ENCODE assay signal across 20 cellular contexts in the genomic region with DNA sequence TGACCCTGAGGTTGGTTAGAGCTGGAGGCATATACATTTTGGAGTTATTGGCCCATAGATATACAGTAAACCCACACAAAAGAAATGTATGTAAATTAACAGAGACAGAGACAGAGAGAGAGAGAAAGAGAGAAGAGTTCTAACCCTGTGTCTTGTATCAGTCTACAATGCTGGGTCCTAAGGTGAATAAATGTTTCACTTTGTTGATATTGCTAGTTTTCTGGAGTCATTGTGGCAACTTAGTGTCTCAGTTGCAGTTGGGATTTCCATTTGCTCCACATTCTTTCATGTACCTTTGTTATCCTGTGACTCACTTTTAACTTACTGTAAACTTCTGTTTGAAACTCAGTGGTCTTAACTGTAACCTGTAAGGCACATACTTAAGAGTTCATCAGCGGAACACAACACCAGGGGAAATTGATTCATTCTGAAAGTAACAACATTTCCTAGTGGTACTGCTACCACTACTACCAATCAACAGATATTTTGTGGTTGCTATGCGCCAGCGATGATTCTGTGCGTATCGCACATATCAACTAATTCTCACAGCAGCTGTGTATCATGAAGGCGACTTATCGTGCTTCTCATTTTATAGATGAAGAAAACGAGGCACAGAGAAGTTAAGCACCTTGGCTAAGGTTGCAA. TPM values are rescaled to one million over a fixed set of nuclear protein-coding genes. Genes with fewer than 3 reads are reported as not detected.
DNase-seq lines count a peak whose midpoint lies in the region; ATAC-seq and TF ChIP-seq lines count a peak whose summit lies in the region.
"Had no signal": no experiment of that assay in that cellular context is flagged by ENCODE, and none has a peak within 500 bp of the region (broad histone marks: within the 10 kb centered on the region; RNA-seq: fewer than 3 reads in every experiment).

No MANE protein-coding gene starts in this region.

- no peaks in the 10 kb centered on the region for H3K79me1 ChIP-seq in H9 (ENCODE audit: insufficient read depth, low read depth, low read length, poor library complexity, severe bottlenecking)

- H3K9me3 Mint-ChIP-seq in activated naive CD4-positive, alpha-beta T cell treated with anti-CD3 and anti-CD28 coated beads, Interleukin-2, amount 10 ng/mL, durations not matched to agents 7 days and 5 days, result no peaks in the 10 kb centered on the region
- peaks cover 33 to 42% of the 10 kb centered on the region in 2 experiments for H3K9me3 Mint-ChIP-seq in H9
- H3K9me3 Mint-ChIP-seq: CD4-positive, alpha-beta T cell had no signal

- no peak overlapping the region for H2AK5ac ChIP-seq in H9 (ENCODE audit: insufficient read length, low read length)

- no peak overlapping the region for H2BK15ac ChIP-seq in H9 (ENCODE audit: low read depth, low read length)

- no peak overlapping the region for H2BK5ac ChIP-seq in H9 (ENCODE audit: insufficient read length, low read length)

- H4K20me1 ChIP-seq in OCI-LY3 (ENCODE audit: insufficient read depth, low read length) (no peaks in the 10 kb centered on the region), H9 (ENCODE audit: control insufficient read depth, insufficient read depth, insufficient read length) (no peaks in the 10 kb centered on the region)

- H3K27me3 ChIP-seq in OCI-LY3 (ENCODE audit: low read depth, low read length) (no peaks in the 10 kb centered on the region), H9 (ENCODE audit: insufficient read depth, low read length) (no peaks in the 10 kb centered on the region)
- H3K27me3 ChIP-seq: colonic mucosa, tibial artery had no signal

- H3K9me3 ChIP-seq in OCI-LY3 (ENCODE audit: insufficient read depth, low read length) (no peaks in the 10 kb centered on the region), H9 (ENCODE audit: control insufficient read depth, low read depth, low read length) (peaks cover 23% of the 10 kb centered on the region)
- H3K9me3 ChIP-seq: colonic mucosa, heart left ventricle, tibial artery had no signal

- no peak for ATAC-seq in GM21381 (IDR thresholded peaks at IDR 0.05; ENCODE audit: unreplicated experiment)
- ATAC-seq: heart left ventricle had no signal

- no peaks in the 10 kb centered on the region for H3K23me2 ChIP-seq in H9 (ENCODE audit: insufficient read length, low read depth, low read length, poor library complexity, severe bottlenecking)

- H3K4me3 Mint-ChIP-seq in activated naive CD4-positive, alpha-beta T cell treated with anti-CD3 and anti-CD28 coated beads, Interleukin-2, amount 10 ng/mL, durations not matched to agents 7 days and 5 days, result no peak overlapping the region
- no peak overlapping the region for H3K4me3 Mint-ChIP-seq in H9
- H3K4me3 Mint-ChIP-seq: CD4-positive, alpha-beta T cell; mesothelial cell of epicardium had no signal

- peak overlapping the region; percentile 64 for H3K27ac Mint-ChIP-seq in activated naive CD4-positive, alpha-beta T cell treated with anti-CD3 and anti-CD28 coated beads, Interleukin-2, amount 10 ng/mL, durations not matched to agents 7 days and 5 days
- no peak overlapping the region for H3K27ac Mint-ChIP-seq in H9
- H3K27ac Mint-ChIP-seq: CD4-positive, alpha-beta T cell; mesothelial cell of epicardium had no signal

- no peak overlapping the region for H2BK20ac ChIP-seq in H9 (ENCODE audit: low read depth, low read length, poor library complexity, severe bottlenecking)

- no peak overlapping the region for H4K8ac ChIP-seq in H9 (replicated peaks; ENCODE audit: insufficient read length, low read depth, low read length)

- no peak overlapping the region for H3K4ac ChIP-seq in H9 (ENCODE audit: low read depth, low read length)

- H2BK12ac ChIP-seq in H9 (ENCODE audit: insufficient read length, low read depth, low read length), result no peak overlapping the region

- no peak overlapping the region for H3K18ac ChIP-seq in H9 (ENCODE audit: insufficient read length, low read depth, low read length)

- DNase-seq in activated CD4-positive, CD25-positive, alpha-beta regulatory T cell treated with anti-CD3 and anti-CD28 coated beads, Interleukin-2, amount 50 U/mL, for 16 hours (ENCODE audit: low read depth, low spot score), result peak; percentile 10
- DNase-seq in activated CD4-positive, CD25-positive, alpha-beta regulatory T cell treated with anti-CD3 and anti-CD28 coated beads, Interleukin-2, amount 50 U/mL, for 72 hours, result no peak
- peak; percentile 49 for DNase-seq in activated naive CD4-positive, alpha-beta T cell treated with anti-CD3 and anti-CD28 coated beads, Interleukin-2, amount 10 ng/mL, durations not matched to agents 7 days and 5 days
- peak; percentile 16 to 20 for DNase-seq in stimulated activated CD8-positive, alpha-beta memory T cell treated with anti-CD3 and anti-CD28 coated beads, Interleukin-15, amount 100 ng/mL, for 48 hours (ENCODE audit: low read depth in 2 of 2)
- DNase-seq in H9 (no peak), cerebellar cortex (ENCODE audit: low spot score) (no peak)
- DNase-seq: anterior cingulate cortex; CD4-positive, alpha-beta T cell; colonic mucosa; DND-41; heart left ventricle; NCI-H1092; NCI-H2171 treated with DMSO at 0.1 percent for 48 hours; Right ventricle myocardium superior; tibial artery had no signal

- peaks cover 16% of the 10 kb centered on the region for H3K4me1 Mint-ChIP-seq in activated naive CD4-positive, alpha-beta T cell treated with anti-CD3 and anti-CD28 coated beads, Interleukin-2, amount 10 ng/mL, durations not matched to agents 7 days and 5 days
- no peaks in the 10 kb centered on the region for H3K4me1 Mint-ChIP-seq in H9
- H3K4me1 Mint-ChIP-seq: mesothelial cell of epicardium had no signal

- peak overlapping the region; percentile 61 for H3K4me3 ChIP-seq in OCI-LY3 (ENCODE audit: low read length)
- H3K4me3 ChIP-seq: colonic mucosa, heart left ventricle, tibial artery had no signal

- H3K9ac ChIP-seq in OCI-LY3 (ENCODE audit: low read length) (no peak overlapping the region), H9 (ENCODE audit: extremely low read depth, insufficient read length, low read length) (no peak overlapping the region)

- TF ChIP-seq CTCF in OCI-LY3 (IDR thresholded peaks at IDR 0.05; ENCODE audit: low read depth, low read length) (no peak), H9 (conservative IDR thresholded peaks at IDR 0.05) (no peak)

- no peak overlapping the region for H4K91ac ChIP-seq in H9 (ENCODE audit: insufficient read length, low read depth, low read length)

- H2BK120ac ChIP-seq in H9 (ENCODE audit: low read depth, low read length, poor library complexity, severe bottlenecking), result no peak overlapping the region

- H3T11ph ChIP-seq in H9 (ENCODE audit: low read length), result no peak overlapping the region

- H3K27ac ChIP-seq in OCI-LY3 (ENCODE audit: low read length), result no peak overlapping the region
- H3K27ac ChIP-seq in H9 (ENCODE audit: insufficient read length, low read depth, low read length), result no peak overlapping the region
- H3K27ac ChIP-seq: 22Rv1, colonic mucosa, heart left ventricle, tibial artery had no signal

- CTCF ChIA-PET in activated naive CD4-positive, alpha-beta T cell treated with anti-CD3 and anti-CD28 coated beads, Interleukin-2, amount 10 ng/mL, durations not matched to agents 7 days and 5 days (lab: Charles Lee), result no interaction called here

- H3K56ac ChIP-seq in H9 (ENCODE audit: insufficient read length, low read depth, low read length), result no peak overlapping the region

- H2AFZ ChIP-seq in OCI-LY3 (ENCODE audit: low read depth, low read length), result peak overlapping the region; percentile 25; the same call in 1 of the 2 replicates
- no peak overlapping the region for H2AFZ ChIP-seq in H9 (ENCODE audit: low read length)

- H3K36me3 ChIP-seq in OCI-LY3 (replicated peaks; ENCODE audit: low read depth, low read length), result no peaks in the 10 kb centered on the region
- H3K36me3 ChIP-seq: colonic mucosa, heart left ventricle, tibial artery had no signal

- peaks cover 12% of the 10 kb centered on the region for H3K4me1 ChIP-seq in OCI-LY3 (ENCODE audit: low read length)
- H3K4me1 ChIP-seq in H9 (ENCODE audit: insufficient read depth, low read length), result no peaks in the 10 kb centered on the region
- H3K4me1 ChIP-seq: colonic mucosa, heart left ventricle, tibial artery had no signal

- no peak overlapping the region for H3K23ac ChIP-seq in H9 (ENCODE audit: insufficient read length, low read depth, low read length)

- no peaks in the 10 kb centered on the region for H3K36me3 Mint-ChIP-seq in activated naive CD4-positive, alpha-beta T cell treated with anti-CD3 and anti-CD28 coated beads, Interleukin-2, amount 10 ng/mL, durations not matched to agents 7 days and 5 days
- H3K36me3 Mint-ChIP-seq in H9 (ENCODE audit: insufficient read depth in 1 of 3, low read depth in 3 of 3), result no peaks in the 10 kb centered on the region; a peak in 1 of 7 replicates
- H3K36me3 Mint-ChIP-seq: mesothelial cell of epicardium had no signal

- no peaks in the 10 kb centered on the region for H3K79me2 ChIP-seq in OCI-LY3 (ENCODE audit: low read length)
- no peaks in the 10 kb centered on the region for H3K79me2 ChIP-seq in H9 (ENCODE audit: insufficient read depth, low read length)

- H4K5ac ChIP-seq in H9 (ENCODE audit: insufficient read length, low read depth, low read length), result no peak overlapping the region

- WGBS in H9 (ENCODE audit: extremely low coverage, insufficient read length, low lambda C conversion rate), result no CpG with 5 or more reads among the region's 8 CpGs

- H3K4me2 ChIP-seq in OCI-LY3 (ENCODE audit: low read length) (peak overlapping the region; percentile 67), H9 (ENCODE audit: insufficient read depth, insufficient read length, low read length) (no peak overlapping the region)

- no peaks in the 10 kb centered on the region for H3K27me3 Mint-ChIP-seq in activated naive CD4-positive, alpha-beta T cell treated with anti-CD3 and anti-CD28 coated beads, Interleukin-2, amount 10 ng/mL, durations not matched to agents 7 days and 5 days
- peaks cover 1% of the 10 kb centered on the region; the same call in 1 of the 2 replicates for H3K27me3 Mint-ChIP-seq in H9 (ENCODE audit: low read depth)
- H3K27me3 Mint-ChIP-seq: CD4-positive, alpha-beta T cell had no signal

- H3K14ac ChIP-seq in H9 (ENCODE audit: insufficient read depth, low read length), result no peak overlapping the region

RNA-seq across cellular contexts. Expression of a gene that starts 38.5 kb away (rescaled TPM):
- total RNA-seq in H9 (2021), result not detected in 2 replicates
- total RNA-seq: CD4-positive, alpha-beta T cell; colonic mucosa; heart left ventricle; mesothelial cell of epicardium; omental fat pad; Right ventricle myocardium superior had no signal

RNA-seq across cellular contexts. Expression of a gene that starts 42.1 kb away (rescaled TPM):
- 0.24 TPM in 1 of 2 replicates, not detected in the other for total RNA-seq in H9 (2021)
- total RNA-seq: CD4-positive, alpha-beta T cell; colonic mucosa; heart left ventricle; omental fat pad; Right ventricle myocardium superior had no signal

Comparison
In these comparisons a context has a peak if more than half of its experiments do, and no peak if none do; other contexts are left out.
1. DNase-seq: peak in activated CD4-positive, CD25-positive, alpha-beta regulatory T cell treated with anti-CD3 and anti-CD28 coated beads, Interleukin-2, amount 50 U/mL, for 16 hours (single experiment), activated naive CD4-positive, alpha-beta T cell treated with anti-CD3 and anti-CD28 coated beads, Interleukin-2, amount 10 ng/mL, durations not matched to agents 7 days and 5 days (single experiment) and stimulated activated CD8-positive, alpha-beta memory T cell treated with anti-CD3 and anti-CD28 coated beads, Interleukin-15, amount 100 ng/mL, for 48 hours (2 of 2); none in activated CD4-positive, CD25-positive, alpha-beta regulatory T cell treated with anti-CD3 and anti-CD28 coated beads, Interleukin-2, amount 50 U/mL, for 72 hours (single experiment), H9 (single experiment) and cerebellar cortex (single experiment).